In the genomic region with DNA sequence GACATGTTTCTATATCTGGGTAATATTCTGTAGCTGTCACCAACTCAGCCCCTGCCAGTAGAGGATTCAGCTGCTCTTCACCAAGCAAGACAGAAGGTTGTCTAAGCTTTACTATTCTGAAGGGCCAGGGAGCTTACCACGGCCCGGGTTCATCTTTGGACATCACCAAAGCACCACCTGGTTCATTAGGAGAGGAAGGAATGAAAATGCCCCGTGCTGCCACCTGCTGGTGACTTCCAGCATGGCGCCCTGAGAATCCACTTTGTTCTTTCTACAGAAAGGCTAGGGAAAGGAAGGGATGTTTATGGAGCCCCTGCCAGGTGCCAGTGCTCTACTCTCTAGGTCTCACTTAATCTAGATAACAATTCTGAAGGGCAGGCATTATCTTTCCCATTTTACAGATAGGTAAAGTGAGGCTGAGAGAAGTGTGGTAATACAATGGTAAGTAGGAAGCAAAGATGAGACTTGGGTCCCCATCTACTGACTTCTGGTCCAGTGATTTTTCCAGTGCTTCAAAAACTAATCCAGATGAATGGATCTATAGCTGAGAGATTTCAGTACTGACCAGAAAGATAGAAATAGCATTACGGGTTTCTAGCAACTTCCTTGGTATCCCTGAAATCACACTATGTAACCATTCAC, we compare ENCODE assay signal across 8 cellular contexts.
DNase-seq lines count a peak whose midpoint lies in the region; ATAC-seq and TF ChIP-seq lines count a peak whose summit lies in the region.

No MANE protein-coding gene starts in this region.

- no peak for TF ChIP-seq POLR2A in sigmoid colon (IDR thresholded peaks at IDR 0.05)

- H3K4me3 ChIP-seq in Caco-2 (ENCODE audit: low read depth, low read length) (no peak overlapping the region), sigmoid colon (no peak overlapping the region)

- H3K9me3 Mint-ChIP-seq in Caco-2 (ENCODE audit: unreplicated experiment): no peaks in the 10 kb centered on the region
- H3K9me3 Mint-ChIP-seq in activated naive CD8-positive, alpha-beta T cell treated with anti-CD3 and anti-CD28 coated beads for 36 hours: no peaks in the 10 kb centered on the region

- H3K9me3 ChIP-seq in Caco-2: no peaks in the 10 kb centered on the region
- H3K9me3 ChIP-seq in sigmoid colon: no peaks in the 10 kb centered on the region

- BruUV-seq in Caco-2 (replicated peaks; lab: Mats Ljungman, UMichigan): no TSS peak

- H3K27me3 Mint-ChIP-seq in Caco-2 (ENCODE audit: insufficient read depth, unreplicated experiment): peaks cover 11% of the 10 kb centered on the region
- H3K27me3 Mint-ChIP-seq in activated naive CD8-positive, alpha-beta T cell treated with anti-CD3 and anti-CD28 coated beads for 36 hours: peaks cover 26% of the 10 kb centered on the region

- H3K27ac ChIP-seq in sigmoid colon: no peak overlapping the region

- no peaks in the 10 kb centered on the region for H3K4me1 ChIP-seq in Caco-2
- H3K4me1 ChIP-seq in sigmoid colon: peaks cover 0 to 4% (median 2%) of the 10 kb centered on the region in 4 donors

- H3K4me3 Mint-ChIP-seq in Caco-2 (ENCODE audit: unreplicated experiment): no peak overlapping the region
- no peak overlapping the region for H3K4me3 Mint-ChIP-seq in activated naive CD8-positive, alpha-beta T cell treated with anti-CD3 and anti-CD28 coated beads for 36 hours

- no peaks in the 10 kb centered on the region for H3K27me3 ChIP-seq in Caco-2 (replicated peaks; ENCODE audit: control insufficient read depth, insufficient read depth, low read length)
- no peaks in the 10 kb centered on the region for H3K27me3 ChIP-seq in sigmoid colon

- POLR2A ChIA-PET in Caco-2 (lab: Charles Lee): no interaction called here

- CTCF ChIA-PET in Caco-2 (lab: Charles Lee): no interaction called here

- DNase-seq in Caco-2 (peak; percentile 42 to 64), HuH-7 (ENCODE audit: low spot score) (peak; percentile 52), SHP77 (lab: John Stamatoyannopoulos, UW) (peak; percentile 25 to 48), left ventricle myocardium superior (peak; percentile 73), sigmoid colon (no peak)
- peak; percentile 48 for DNase-seq in activated naive CD8-positive, alpha-beta T cell treated with anti-CD3 and anti-CD28 coated beads for 36 hours

- H3K36me3 ChIP-seq in Caco-2 (ENCODE audit: control insufficient read depth, insufficient read depth, low read length) (no peaks in the 10 kb centered on the region), sigmoid colon (no peaks in the 10 kb centered on the region)

- 17 to 22% methylated on average over 5 of the region's 5 CpGs for WGBS in sigmoid colon, 2 donors

- TF ChIP-seq EP300 in sigmoid colon (IDR thresholded peaks at IDR 0.05): no peak

- no peaks in the 10 kb centered on the region for H3K36me3 Mint-ChIP-seq in Caco-2 (ENCODE audit: insufficient read depth, unreplicated experiment)
- no peaks in the 10 kb centered on the region for H3K36me3 Mint-ChIP-seq in activated naive CD8-positive, alpha-beta T cell treated with anti-CD3 and anti-CD28 coated beads for 36 hours

- ATAC-seq in GM19395 (IDR thresholded peaks at IDR 0.05; ENCODE audit: unreplicated experiment): peak; percentile 81
- ATAC-seq in left ventricle myocardium superior: peak; percentile 36
- ATAC-seq in GM21447 (IDR thresholded peaks at IDR 0.05; ENCODE audit: unreplicated experiment): no peak

- intact Hi-C loops in Caco-2 (cut with micrococcal nuclease; ENCODE audit: unreplicated experiment): loop anchor here (1.0 kb wide), 2 partner anchors 125 to 145 kb away; no protein-coding TSS in a partner anchor
- intact Hi-C loops in left ventricle myocardium superior (cut with micrococcal nuclease): loop anchor here (10.0 kb wide), 1 partner anchor 592 kb away; no protein-coding TSS in a partner anchor
- intact Hi-C loops in sigmoid colon (cut with DNase I): loop anchor here (5.0 kb wide), 1 partner anchor 120 kb away; no protein-coding TSS in a partner anchor

- H3K4me1 Mint-ChIP-seq in Caco-2 (ENCODE audit: low read depth, unreplicated experiment): no peaks in the 10 kb centered on the region
- peaks cover 2% of the 10 kb centered on the region for H3K4me1 Mint-ChIP-seq in activated naive CD8-positive, alpha-beta T cell treated with anti-CD3 and anti-CD28 coated beads for 36 hours

- TF ChIP-seq CTCF in Caco-2 (IDR thresholded peaks at IDR 0.05; ENCODE audit: insufficient read depth in 1 of 2, low read depth in 1 of 2, low read length in 1 of 2, severe bottlenecking in 1 of 2, unreplicated experiment in 1 of 2) (peak; percentile 72 to 78), sigmoid colon (IDR thresholded peaks at IDR 0.05) (peak in 3 of 4 experiments; percentile 61 to 92 (median 77))

- H3K27ac Mint-ChIP-seq in Caco-2 (ENCODE audit: unreplicated experiment): no peak overlapping the region
- no peak overlapping the region for H3K27ac Mint-ChIP-seq in activated naive CD8-positive, alpha-beta T cell treated with anti-CD3 and anti-CD28 coated beads for 36 hours
